1 cellular context compared by ENCODE assay signal in genomic region chr16:67028167-67028554, GRCh38.
TF ChIP-seq lines count a peak whose summit lies in the region.

No MANE protein-coding gene starts in this region.

TF ChIP-seq in endothelial cell of umbilical vein, 7 proteins besides CTCF, POLR2A, EP300 and RAD21 (continued from another document):
- TF ChIP-seq MAX (IDR thresholded peaks at IDR 0.05; ENCODE audit: insufficient read depth, insufficient read length) (no peak), JUN (IDR thresholded peaks at IDR 0.05; ENCODE audit: borderline replicate concordance, insufficient read depth, insufficient read length, low read depth) (no peak), MYC (IDR thresholded peaks at IDR 0.05; ENCODE audit: low read depth, low read length) (no peak), FOS (IDR thresholded peaks at IDR 0.05; ENCODE audit: borderline replicate concordance, insufficient read depth, low read length) (no peak), EZH2 (IDR thresholded peaks at IDR 0.05; ENCODE audit: borderline replicate concordance, low read depth, low read length, severe bottlenecking) (no peak)
TF ChIP-seq in endothelial cell of umbilical vein: peak in this region for 0.
